Comparison of ENCODE assay signal across 23 cellular contexts in the genomic region with DNA sequence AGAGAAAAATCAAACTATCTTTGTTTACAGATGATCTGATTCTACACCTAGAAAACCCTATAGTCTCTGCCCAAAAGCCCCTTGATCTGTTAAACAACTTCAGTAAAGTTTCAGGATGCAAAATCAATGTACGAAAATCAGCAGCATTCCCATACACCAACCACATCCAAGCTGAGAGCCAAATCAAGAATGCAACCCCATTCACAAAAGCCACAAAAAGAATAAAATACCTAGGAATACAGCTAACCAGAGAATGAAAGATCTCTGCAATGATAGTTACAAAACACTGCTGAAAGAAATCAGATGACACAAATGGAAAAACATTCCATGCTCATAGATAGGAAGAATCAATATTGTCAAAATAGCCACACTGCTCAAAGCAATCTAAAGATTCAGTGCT.
DNase-seq lines count a peak whose midpoint lies in the region; ATAC-seq and TF ChIP-seq lines count a peak whose summit lies in the region.
"Had no signal": no experiment of that assay in that cellular context is flagged by ENCODE, and none has a peak within 500 bp of the region (broad histone marks: within the 10 kb centered on the region; RNA-seq: fewer than 3 reads in every experiment).

No MANE protein-coding gene starts in this region.

- H3K14ac ChIP-seq in IMR-90 (replicated peaks; ENCODE audit: low read depth, low read length) = no peak overlapping the region

- H3K9ac ChIP-seq in SK-N-SH (no peak overlapping the region), IMR-90 (ENCODE audit: low read depth, low read length) (no peak overlapping the region)
- H3K9ac ChIP-seq: BLaER1 had no signal

- no peak overlapping the region for H2AFZ ChIP-seq in SK-N-SH (ENCODE audit: low read depth)
- H2AFZ ChIP-seq in IMR-90 (replicated peaks; ENCODE audit: low read length, poor library complexity) = no peak overlapping the region

- H2BK15ac ChIP-seq in IMR-90 (ENCODE audit: low read depth, low read length) = no peak overlapping the region

- in situ Hi-C loops in IMR-90 (cut with MboI; ENCODE audit: low sequenced_read_pairs) = no loop called here

- H2AK5ac ChIP-seq in IMR-90 (ENCODE audit: low read depth, low read length) = no peak overlapping the region

- no peaks in the 10 kb centered on the region for H3K4me1 ChIP-seq in SK-N-SH (ENCODE audit: control insufficient read depth in 1 of 2, insufficient read depth in 2 of 2, low read depth in 1 of 2, low read length in 1 of 2)
- H3K4me1 ChIP-seq in IMR-90 (ENCODE audit: control insufficient read depth, insufficient read depth, low read length) = peaks cover 2% of the 10 kb centered on the region; the same call in 1 of the 2 replicates
- H3K4me1 ChIP-seq in sigmoid colon = peaks cover 0 to 5% (median 3%) of the 10 kb centered on the region in 4 donors
- H3K4me1 ChIP-seq: A549, BE2C, BLaER1 had no signal

- H2AK9ac ChIP-seq in IMR-90 (replicated peaks; ENCODE audit: low read depth, low read length, poor library complexity) = no peak overlapping the region

- no peaks in the 10 kb centered on the region for H3K9me2 ChIP-seq in SK-N-SH

- H3K4ac ChIP-seq in IMR-90 (ENCODE audit: low read depth, low read length) = no peak overlapping the region

- H3K36me3 ChIP-seq in SK-N-SH (replicated peaks in 1 of 2; ENCODE audit: control insufficient read depth in 1 of 2, insufficient read depth in 2 of 2, low read length in 1 of 2) (no peaks in the 10 kb centered on the region), IMR-90 (ENCODE audit: control insufficient read depth, insufficient read depth, low read length) (no peaks in the 10 kb centered on the region), sigmoid colon (no peaks in the 10 kb centered on the region)
- H3K36me3 ChIP-seq: BE2C, BLaER1 had no signal

- H3K27ac Mint-ChIP-seq in activated T-cell treated with anti-CD3 and anti-CD28 coated beads, Interleukin-2, amount 50 U/mL, for 72 hours = no peak overlapping the region
- H3K27ac Mint-ChIP-seq: CD14-positive monocyte; CD4-positive, alpha-beta memory T cell; CD4-positive, CD25-positive, alpha-beta regulatory T cell; CD8-positive, alpha-beta memory T cell had no signal

- 0 out of 4 replicates have a peak overlapping the region, but pooled peaks of 1 of the 2 experiments have one; percentile 35 for H3K27ac ChIP-seq in SK-N-SH (ENCODE audit: low read depth in 2 of 2, low read length in 1 of 2)
- no peak overlapping the region for H3K27ac ChIP-seq in IMR-90 (ENCODE audit: insufficient read depth, low read length)
- H3K27ac ChIP-seq in sigmoid colon = no peak overlapping the region
- H3K27ac ChIP-seq: 22Rv1, A549, BLaER1 had no signal

- peaks cover 3% of the 10 kb centered on the region; the same call in 1 of the 2 replicates for H3K9me1 ChIP-seq in IMR-90 (ENCODE audit: insufficient read depth, low read length)

- H3K56ac ChIP-seq in IMR-90 (ENCODE audit: extremely low read depth, insufficient read depth, low read length) = no peak overlapping the region

- H2BK120ac ChIP-seq in IMR-90 (ENCODE audit: low read depth, low read length) = 0 out of 2 replicates have a peak overlapping the region, but pooled peaks have one; percentile 32

- H3K27me3 ChIP-seq in SK-N-SH (ENCODE audit: insufficient read depth) (no peaks in the 10 kb centered on the region), IMR-90 (ENCODE audit: control insufficient read depth, insufficient read depth, low read length) (no peaks in the 10 kb centered on the region), sigmoid colon (no peaks in the 10 kb centered on the region)
- H3K27me3 ChIP-seq: BE2C, BLaER1 had no signal

- H3K4me1 Mint-ChIP-seq in activated T-cell treated with anti-CD3 and anti-CD28 coated beads, Interleukin-2, amount 50 U/mL, for 72 hours (ENCODE audit: low read depth) = no peaks in the 10 kb centered on the region
- H3K4me1 Mint-ChIP-seq: CD14-positive monocyte; CD4-positive, alpha-beta memory T cell; CD4-positive, CD25-positive, alpha-beta regulatory T cell; CD8-positive, alpha-beta memory T cell had no signal

- TF ChIP-seq RAD21 in SK-N-SH (IDR thresholded peaks at IDR 0.05; ENCODE audit: low read length) = no peak
- no peak for TF ChIP-seq RAD21 in IMR-90 (IDR thresholded peaks at IDR 0.05; ENCODE audit: low read length)

- H3K18ac ChIP-seq in IMR-90 (ENCODE audit: low read depth, low read length) = peak overlapping the region; percentile 35; the same call in 1 of the 2 replicates

- peaks cover 22% of the 10 kb centered on the region; the same call in 1 of the 2 replicates for H3K9me3 ChIP-seq in SK-N-SH
- H3K9me3 ChIP-seq in IMR-90 (ENCODE audit: control insufficient read depth, insufficient read depth, low read length) = peaks cover 13% of the 10 kb centered on the region
- peaks cover 0 to 8% (median 3%) of the 10 kb centered on the region in 4 donors for H3K9me3 ChIP-seq in sigmoid colon
- H3K9me3 ChIP-seq: BE2C had no signal

- no peak for ATAC-seq in SK-N-SH treated with all-trans-retinoic acid at 6 μM for 48 hours
- ATAC-seq in IMR-90 (ENCODE audit: low read depth) = no peak
- ATAC-seq in activated T-cell treated with anti-CD3 and anti-CD28 coated beads, Interleukin-2, amount 50 U/mL, for 72 hours (replicated peaks in 1 of 2) = no peak
- ATAC-seq: A549 had no signal

- peaks cover 15 to 31% of the 10 kb centered on the region in 2 donors for H3K9me3 Mint-ChIP-seq in activated T-cell treated with anti-CD3 and anti-CD28 coated beads, Interleukin-2, amount 50 U/mL, for 72 hours

- peak overlapping the region; percentile 12; the same call in 1 of the 2 replicates for H4K5ac ChIP-seq in IMR-90 (ENCODE audit: low read depth, low read length)

- no peak overlapping the region for H3K23ac ChIP-seq in IMR-90 (ENCODE audit: low read depth, low read length)

- H3K79me2 ChIP-seq in SK-N-SH (ENCODE audit: insufficient read depth) = no peaks in the 10 kb centered on the region

- POLR2A ChIA-PET in SK-N-SH (lab: Yijun Ruan, JAX) = no interaction called here
- POLR2A ChIA-PET in IMR-90 (lab: Charles Lee; ENCODE audit: unreplicated experiment) = no interaction called here

- no peak for TF ChIP-seq EP300 in SK-N-SH (IDR thresholded peaks at IDR 0.05; ENCODE audit: borderline replicate concordance in 1 of 2, low read depth in 1 of 2, low read length in 1 of 2)
- TF ChIP-seq EP300 in sigmoid colon (IDR thresholded peaks at IDR 0.05) = no peak

- CTCF ChIA-PET in SK-N-SH (lab: Yijun Ruan, JAX) (no interaction called here), IMR-90 (lab: Yijun Ruan, JAX) (no interaction called here)

- no peak for TF ChIP-seq POLR2A in IMR-90 (IDR thresholded peaks at IDR 0.05; ENCODE audit: low read depth, low read length)
- no peak for TF ChIP-seq POLR2A in sigmoid colon (IDR thresholded peaks at IDR 0.05)

- intact Hi-C loops in IMR-90 (cut with micrococcal nuclease) (no loop called here), sigmoid colon (cut with DNase I) (no loop called here)

- dilution Hi-C loops in IMR-90 (cut with HindIII; ENCODE audit: low sequenced_read_pairs, unreplicated experiment) = no loop called here

- H3K36me3 Mint-ChIP-seq in activated T-cell treated with anti-CD3 and anti-CD28 coated beads, Interleukin-2, amount 50 U/mL, for 72 hours (ENCODE audit: insufficient read depth in 2 of 2) = peaks cover 8 to 23% of the 10 kb centered on the region in 2 donors
- H3K36me3 Mint-ChIP-seq: CD14-positive monocyte; CD4-positive, CD25-positive, alpha-beta regulatory T cell had no signal

- H3K4me3 ChIP-seq in SK-N-SH (ENCODE audit: low read depth in 2 of 2, low read length in 1 of 2) = no peak overlapping the region
- no peak overlapping the region for H3K4me3 ChIP-seq in IMR-90 (ENCODE audit: insufficient read depth, low read depth, low read length)
- H3K4me3 ChIP-seq in sigmoid colon = no peak overlapping the region
- H3K4me3 ChIP-seq: A549, BLaER1 had no signal

- H3K4me2 ChIP-seq in SK-N-SH (no peak overlapping the region), IMR-90 (ENCODE audit: low read depth, low read length) (no peak overlapping the region)
- H3K4me2 ChIP-seq: A549, BLaER1 had no signal

- H4K20me1 ChIP-seq in SK-N-SH (ENCODE audit: insufficient read depth) (no peaks in the 10 kb centered on the region), IMR-90 (ENCODE audit: insufficient read depth, low read length) (no peaks in the 10 kb centered on the region)
- H4K20me1 ChIP-seq: BLaER1 had no signal

- 76% methylated on average over 1 of the region's 1 CpG for WGBS in SK-N-SH (ENCODE audit: low lambda C conversion rate)
- 100% methylated on average over 1 of the region's 1 CpG; no CpG with 5 or more reads in 1 of the 2 experiments for WGBS in IMR-90 (ENCODE audit: extremely low coverage in 2 of 2, insufficient read length in 1 of 2), 2 experiments
- 90 to 91% methylated on average over 1 of the region's 1 CpG for WGBS in sigmoid colon, 2 donors

- 0 out of 2 replicates have a peak overlapping the region, but pooled peaks have one; percentile 39 for H4K91ac ChIP-seq in IMR-90 (ENCODE audit: insufficient read depth, low read depth, low read length)

- no peak overlapping the region for H3K4me3 Mint-ChIP-seq in activated T-cell treated with anti-CD3 and anti-CD28 coated beads, Interleukin-2, amount 50 U/mL, for 72 hours
- H3K4me3 Mint-ChIP-seq: CD14-positive monocyte; CD4-positive, alpha-beta memory T cell; CD4-positive, CD25-positive, alpha-beta regulatory T cell; CD8-positive, alpha-beta memory T cell had no signal

- DNase-seq in SK-N-SH (no peak), IMR-90 (no peak), astrocyte of the hippocampus (ENCODE audit: low read depth, low spot score) (peak; percentile 24), sigmoid colon (no peak)
- DNase-seq in activated T-cell treated with anti-CD3 and anti-CD28 coated beads, Interleukin-2, amount 50 U/mL, for 72 hours = no peak
- no peak for DNase-seq in activated T-cell treated with anti-CD3 and anti-CD28 coated beads, Interleukin-2, amount 50 U/mL, for 1 hour
- DNase-seq: BE2C; C1 segment of cervical spinal cord; CD4-positive, alpha-beta memory T cell; CD4-positive, CD25-positive, alpha-beta regulatory T cell; CD8-positive, alpha-beta memory T cell; COR-L47; DMS 273 treated with DMSO at 0.1 percent for 48 hours; DMS153; DMS53; DMS79; DND-41; GF-D8 had no signal

- H3F3A ChIP-seq in SK-N-SH (replicated peaks; ENCODE audit: insufficient read depth) = peaks cover 15% of the 10 kb centered on the region

- H2BK5ac ChIP-seq in IMR-90 (ENCODE audit: low read depth, low read length, poor library complexity, severe bottlenecking) = peak overlapping the region; percentile 58

- BruUV-seq in IMR-90 (replicated peaks; lab: Mats Ljungman, UMichigan) = no TSS peak

- 0 out of 2 replicates have a peak overlapping the region, but pooled peaks have one; percentile 76 for H2BK20ac ChIP-seq in IMR-90 (ENCODE audit: low read depth, low read length)

- H4K8ac ChIP-seq in IMR-90 (ENCODE audit: low read depth in 2 of 2, low read length in 2 of 2) = no peak overlapping the region; a peak in 1 of 4 replicates

- no peaks in the 10 kb centered on the region; a peak in 1 of 4 replicates for H3K79me1 ChIP-seq in IMR-90 (ENCODE audit: low read depth in 1 of 2, low read length in 2 of 2)

- H3K27me3 Mint-ChIP-seq in activated T-cell treated with anti-CD3 and anti-CD28 coated beads, Interleukin-2, amount 50 U/mL, for 72 hours (ENCODE audit: low read depth) = peaks cover 13% of the 10 kb centered on the region
- H3K27me3 Mint-ChIP-seq: CD4-positive, CD25-positive, alpha-beta regulatory T cell had no signal

- TF ChIP-seq CTCF in SK-N-SH (IDR thresholded peaks at IDR 0.05) (no peak), IMR-90 (conservative IDR thresholded peaks at IDR 0.05; ENCODE audit: low read depth, low read length) (no peak), sigmoid colon (IDR thresholded peaks at IDR 0.05) (no peak)
